ENCODE assay signal across 8 cellular contexts in genomic region chr16:53773150-53773846, GRCh38.
DNase-seq lines count a peak whose midpoint lies in the region; ATAC-seq and TF ChIP-seq lines count a peak whose summit lies in the region.

No MANE protein-coding gene starts in this region.

- TF ChIP-seq CTCF in breast epithelium (IDR thresholded peaks at IDR 0.05) = peak in 2 of 3 donors; percentile 60 to 70
- TF ChIP-seq CTCF in type B pancreatic cell (conservative IDR thresholded peaks at IDR 0.05) = peak; percentile 74

- H3K9me3 ChIP-seq in breast epithelium = no peaks in the 10 kb centered on the region

- no peaks in the 10 kb centered on the region for H3K9me3 Mint-ChIP-seq in type B pancreatic cell

- no peaks in the 10 kb centered on the region for H3K27me3 Mint-ChIP-seq in type B pancreatic cell

- no peaks in the 10 kb centered on the region for H3K27me3 ChIP-seq in breast epithelium

- no peaks in the 10 kb centered on the region for H3K36me3 ChIP-seq in breast epithelium

- no peak for TF ChIP-seq POLR2A in breast epithelium (IDR thresholded peaks at IDR 0.05)

- intact Hi-C loops in breast epithelium (cut with DNase I; ENCODE audit: low total_unique reads) = no loop called here

- H3K27ac ChIP-seq in breast epithelium = peak overlapping the region; percentile 66 to 84

- no peak overlapping the region for H3K27ac Mint-ChIP-seq in type B pancreatic cell

- DNase-seq in NCI-H524 (lab: John Stamatoyannopoulos, UW) = peak; percentile 27 to 63
- DNase-seq in NCI-H524 treated with DMSO at 0.1 percent for 48 hours (lab: John Stamatoyannopoulos, UW) = no peak
- DNase-seq in NCI-H460 (ENCODE audit: extremely low read depth, low read depth) = peak; percentile 72
- peak in 1 of 2 donors; percentile 51 for DNase-seq in breast epithelium (ENCODE audit: low spot score in 2 of 2)
- peak; percentile 96 for DNase-seq in kidney glomerular epithelial cell (lab: John Stamatoyannopoulos, UW)
- no peak for DNase-seq in type B pancreatic cell (ENCODE audit: extremely low spot score, unreplicated experiment)

- peaks cover 22% of the 10 kb centered on the region for H3K4me1 Mint-ChIP-seq in type B pancreatic cell (ENCODE audit: unreplicated experiment)

- no peak overlapping the region for H3K4me3 Mint-ChIP-seq in type B pancreatic cell

- peak; percentile 58 for ATAC-seq in HG03139 (IDR thresholded peaks at IDR 0.05; ENCODE audit: unreplicated experiment)
- no peak for ATAC-seq in GM21360 (IDR thresholded peaks at IDR 0.05; ENCODE audit: unreplicated experiment)

- no peak overlapping the region for H3K4me3 ChIP-seq in breast epithelium

- H3K4me1 ChIP-seq in breast epithelium = peaks cover 3 to 6% of the 10 kb centered on the region in 2 donors

- H3K36me3 Mint-ChIP-seq in type B pancreatic cell = peaks cover 3% of the 10 kb centered on the region

Comparison
In these comparisons a context has a peak if more than half of its experiments do, and no peak if none do; other contexts are left out.
1. DNase-seq: peak in NCI-H524 (2 of 2), NCI-H460 (single experiment) and kidney glomerular epithelial cell (single experiment); none in NCI-H524 treated with DMSO at 0.1 percent for 48 hours (single experiment) and type B pancreatic cell (single experiment).